Comparison of ENCODE assay signal across 8 cellular contexts in genomic region chr9:137459147-137459600, GRCh38. TPM values are rescaled to one million over a fixed set of nuclear protein-coding genes. Genes with fewer than 3 reads are reported as not detected.
DNase-seq lines count a peak whose midpoint lies in the region; ATAC-seq and TF ChIP-seq lines count a peak whose summit lies in the region.

Gene NSMF, minus strand, starts transcription at chr9:137459334. Its CDS starts 232 bp downstream, at chr9:137459102.

- no peak for TF ChIP-seq EP300 in transverse colon (IDR thresholded peaks at IDR 0.05; ENCODE audit: low read depth)

- H3K9me3 Mint-ChIP-seq in T-helper 1 cell treated with Interleukin-12 subunit alpha and Interleukin-12 subunit beta and Interleukin-4 antibody, amounts not matched to agents 30 μg/mL and 1 μg/mL, for 36 hours = no peaks in the 10 kb centered on the region

- TF ChIP-seq POLR2A in adrenal gland (IDR thresholded peaks at IDR 0.05) = peak; percentile 72 to 79
- no peak for TF ChIP-seq POLR2A in transverse colon (IDR thresholded peaks at IDR 0.05)

- H3K4me1 ChIP-seq in adrenal gland (replicated peaks in 1 of 2) (peaks cover 24 to 27% of the 10 kb centered on the region in 2 donors), heart right ventricle (peaks cover 19 to 44% (median 29%) of the 10 kb centered on the region in 9 donors), transverse colon (peaks cover 19 to 34% (median 30%) of the 10 kb centered on the region in 4 donors)

- DNase-seq in GM10266 (ENCODE audit: extremely low spot score) = peak; percentile 100
- peak; percentile 86 for DNase-seq in NCI-H128 (lab: John Stamatoyannopoulos, UW; ENCODE audit: unreplicated experiment)
- peak; percentile 90 to 96 (median 96) for DNase-seq in adrenal gland
- peak; percentile 92 to 96 for DNase-seq in heart right ventricle
- peak; percentile 98 for DNase-seq in posterior vena cava (ENCODE audit: low spot score)
- peak; percentile 97 for DNase-seq in transverse colon

- TF ChIP-seq CTCF in GM10266 (IDR thresholded peaks at IDR 0.05; ENCODE audit: control insufficient read depth, insufficient read depth, low read depth, missing control alignments) = no peak
- no peak for TF ChIP-seq CTCF in adrenal gland (IDR thresholded peaks at IDR 0.05)
- TF ChIP-seq CTCF in heart right ventricle (IDR thresholded peaks at IDR 0.05) = no peak
- no peak for TF ChIP-seq CTCF in transverse colon (IDR thresholded peaks at IDR 0.05)

- H3K4me1 Mint-ChIP-seq in T-helper 1 cell treated with Interleukin-12 subunit alpha and Interleukin-12 subunit beta and Interleukin-4 antibody, amounts not matched to agents 30 μg/mL and 1 μg/mL, for 36 hours (ENCODE audit: low read depth) = peaks cover 5% of the 10 kb centered on the region

- H3K27ac Mint-ChIP-seq in T-helper 1 cell treated with Interleukin-12 subunit alpha and Interleukin-12 subunit beta and Interleukin-4 antibody, amounts not matched to agents 30 μg/mL and 1 μg/mL, for 36 hours = peak within 1 kb of the TSS; percentile 64

- H3K36me3 Mint-ChIP-seq in T-helper 1 cell treated with Interleukin-12 subunit alpha and Interleukin-12 subunit beta and Interleukin-4 antibody, amounts not matched to agents 30 μg/mL and 1 μg/mL, for 36 hours (ENCODE audit: low read depth) = peaks cover 4% of the 10 kb centered on the region

- H3K36me3 ChIP-seq in adrenal gland (replicated peaks in 1 of 2) (peaks cover 0 to 6% of the 10 kb centered on the region in 2 donors), heart right ventricle (peaks cover 0 to 24% (median 0%) of the 10 kb centered on the region in 9 donors), transverse colon (no peaks in the 10 kb centered on the region)

- H3K4me3 Mint-ChIP-seq in T-helper 1 cell treated with Interleukin-12 subunit alpha and Interleukin-12 subunit beta and Interleukin-4 antibody, amounts not matched to agents 30 μg/mL and 1 μg/mL, for 36 hours = no peak within 1 kb of the TSS

- in situ Hi-C loops in transverse colon (cut with MboI; ENCODE audit: low pct_ligation_motif_present in 1 of 4, low pct_unique_long_range_greater_than_20kb in 1 of 4, low sequenced_read_pairs in 3 of 4) = no loop called here

- no peaks in the 10 kb centered on the region for H3K9me3 ChIP-seq in adrenal gland (replicated peaks in 1 of 3)
- H3K9me3 ChIP-seq in heart right ventricle = no peaks in the 10 kb centered on the region
- no peaks in the 10 kb centered on the region for H3K9me3 ChIP-seq in transverse colon

- H3K27me3 ChIP-seq in adrenal gland (no peaks in the 10 kb centered on the region), heart right ventricle (peaks cover 0 to 14% (median 0%) of the 10 kb centered on the region in 7 donors), transverse colon (no peaks in the 10 kb centered on the region)

- no peaks in the 10 kb centered on the region for H3K27me3 Mint-ChIP-seq in T-helper 1 cell treated with Interleukin-12 subunit alpha and Interleukin-12 subunit beta and Interleukin-4 antibody, amounts not matched to agents 30 μg/mL and 1 μg/mL, for 36 hours (ENCODE audit: low read depth)

- H3K4me3 ChIP-seq in adrenal gland = peak within 1 kb of the TSS in 3 of 4 donors; percentile 45 to 80 (median 53)
- peak within 1 kb of the TSS; percentile 45 to 81 (median 68) for H3K4me3 ChIP-seq in heart right ventricle
- H3K4me3 ChIP-seq in transverse colon = peak within 1 kb of the TSS; percentile 49 to 74 (median 62)

- ATAC-seq in HG02610 (IDR thresholded peaks at IDR 0.05; ENCODE audit: unreplicated experiment) = peak; percentile 72
- peak; percentile 85 to 95 (median 92) for ATAC-seq in heart right ventricle

- 1% methylated on average over 46 to 62 of the region's 64 CpGs; no CpG with 5 or more reads in 2 of the 4 donors for WGBS in adrenal gland, 4 donors
- WGBS in heart right ventricle, 2 donors = 0 to 1% methylated on average over 50 to 64 of the region's 64 CpGs
- WGBS in transverse colon (ENCODE audit: low coverage in 1 of 2), 2 donors = 0% methylated on average over 13 of the region's 64 CpGs; no CpG with 5 or more reads in 1 of the 2 donors

- intact Hi-C loops in adrenal gland (cut with DNase I) = no loop called here
- intact Hi-C loops in heart right ventricle (cut with DNase I) = loop anchor here in 2 of 10 donors (5.0 to 10.0 kb wide), 2 partner anchors 37 to 146 kb away; partner anchors contain the start of genes ARRDC1 (in 1 of the 2), EXD3 (in 1 of the 2) and NOXA1 (in 1 of the 2)
- intact Hi-C loops in posterior vena cava (cut with DNase I) = no loop called here
- intact Hi-C loops in transverse colon (cut with DNase I; ENCODE audit: low total_unique reads) = no loop called here

- H3K27ac ChIP-seq in adrenal gland = peak within 1 kb of the TSS in 3 of 5 donors; percentile 31 to 85 (median 62)
- peak within 1 kb of the TSS; percentile 3 to 89 (median 72) for H3K27ac ChIP-seq in heart right ventricle
- peak within 1 kb of the TSS; percentile 35 to 85 (median 76) for H3K27ac ChIP-seq in transverse colon

RNA-seq across cellular contexts. Expression of gene NSMF, which starts in this region (rescaled TPM):
- total RNA-seq in adrenal gland (10 to 100 TPM; 16.2 to 47.6 (median 25.6) TPM), heart right ventricle (10 to 100 TPM in 4 of 10 donors, 1 to 10 TPM in 6; 5.3 to 17.0 (median 9.0) TPM), posterior vena cava (10 to 100 TPM; 47.6 to 55.5 TPM), transverse colon (100 to 1,000 TPM in 1 of 4 donors, 10 to 100 TPM in 3; 44.6 to 130 (median 55.2) TPM)
- polyA plus RNA-seq in adrenal gland (100 to 1,000 TPM in 1 of 3 donors, 10 to 100 TPM in 2; 23.1 to 118 (median 39.7) TPM), heart right ventricle (10 to 100 TPM; 18.3 to 29.3 TPM)

Comparison
In these comparisons a context has a peak if more than half of its experiments do, and no peak if none do; other contexts are left out.
1. Peak in every context shown above with its lines: DNase-seq, ATAC-seq, H3K4me3 ChIP-seq and H3K27ac ChIP-seq.